In genomic region chr18:61833387-61833786, GRCh38 we compare ENCODE assay signal across 12 cellular contexts. TPM values are rescaled to one million over a fixed set of nuclear protein-coding genes. Genes with fewer than 3 reads are reported as not detected.
DNase-seq lines count a peak whose midpoint lies in the region; ATAC-seq, FAIRE-seq and TF ChIP-seq lines count a peak whose summit lies in the region.
"Had no signal": no experiment of that assay in that cellular context is flagged by ENCODE, and none has a peak within 500 bp of the region (broad histone marks: within the 10 kb centered on the region; RNA-seq: fewer than 3 reads in every experiment).

No MANE protein-coding gene starts in this region.

- H3K9ac ChIP-seq in KMS-11 = no peak overlapping the region

- no peak overlapping the region for H3K27ac ChIP-seq in KMS-11

- FAIRE-seq in H54 (lab: Jason Lieb, UNC) = no peak
- FAIRE-seq: K562 had no signal

- H3K36me3 ChIP-seq in KMS-11 (ENCODE audit: insufficient read depth) = no peaks in the 10 kb centered on the region

- H3K4me1 ChIP-seq in KMS-11 (ENCODE audit: low read depth, poor library complexity, severe bottlenecking) = peaks cover 10% of the 10 kb centered on the region

- peaks cover 18% of the 10 kb centered on the region for H3K4me1 Mint-ChIP-seq in activated T-helper 17 cell treated with anti-CD3 and anti-CD28 coated beads, Interleukin-2, amount 50 U/mL, for 72 hours
- H3K4me1 Mint-ChIP-seq: H9 had no signal

- DNase-seq in DMS53 treated with DMSO at 0.1 percent for 48 hours (lab: John Stamatoyannopoulos, UW; ENCODE audit: unreplicated experiment) = peak; percentile 27
- DNase-seq in lung microvascular endothelial cell (ENCODE audit: low read depth in 2 of 2) = peak; percentile 92 to 95
- no peak for DNase-seq in activated CD8-positive, alpha-beta memory T cell treated with anti-CD3 and anti-CD28 coated beads for 24 hours
- DNase-seq in C1 segment of cervical spinal cord (lab: John Stamatoyannopoulos, UW) = no peak
- no peak for DNase-seq in H54 (ENCODE audit: insufficient read length, low spot score)
- DNase-seq in NCI-H2196 treated with DMSO at 0.1 percent for 48 hours (lab: John Stamatoyannopoulos, UW; ENCODE audit: unreplicated experiment) = no peak
- DNase-seq: H9, occipital lobe, T-helper 2 cell had no signal

- ATAC-seq in activated T-helper 17 cell treated with anti-CD3 and anti-CD28 coated beads, Interleukin-2, amount 50 U/mL, for 72 hours (replicated peaks) = no peak
- ATAC-seq: K562 had no signal

- H4K20me1 ChIP-seq in KMS-11 (ENCODE audit: insufficient read depth) = no peaks in the 10 kb centered on the region

- no peak overlapping the region for H2AFZ ChIP-seq in KMS-11 (ENCODE audit: low read depth)

- peak overlapping the region; percentile 28 for H3K4me3 Mint-ChIP-seq in activated T-helper 17 cell treated with anti-CD3 and anti-CD28 coated beads, Interleukin-2, amount 50 U/mL, for 72 hours
- H3K4me3 Mint-ChIP-seq: H9 had no signal

- H3K79me2 ChIP-seq in KMS-11 (ENCODE audit: insufficient read depth, low read depth) = no peaks in the 10 kb centered on the region

- no peak overlapping the region for H3K27ac Mint-ChIP-seq in activated T-helper 17 cell treated with anti-CD3 and anti-CD28 coated beads, Interleukin-2, amount 50 U/mL, for 72 hours
- H3K27ac Mint-ChIP-seq: H9 had no signal

- H3K4me2 ChIP-seq in KMS-11 = peak overlapping the region; percentile 0; the same call in 1 of the 2 replicates

- TF ChIP-seq POLR2A in H54 (IDR thresholded peaks at IDR 0.05; ENCODE audit: low read depth, low read length) = no peak

- H3K27me3 ChIP-seq in KMS-11 (ENCODE audit: insufficient read depth, low read depth) = no peaks in the 10 kb centered on the region

- TF ChIP-seq CTCF in KMS-11 (conservative IDR thresholded peaks at IDR 0.05; ENCODE audit: low read depth, low read length) = no peak

- no peaks in the 10 kb centered on the region for H3K36me3 Mint-ChIP-seq in activated T-helper 17 cell treated with anti-CD3 and anti-CD28 coated beads, Interleukin-2, amount 50 U/mL, for 72 hours (ENCODE audit: low read depth)

- H3K4me3 ChIP-seq in KMS-11 (IDR thresholded peaks at IDR 0.05; ENCODE audit: insufficient read depth, low read depth, low read length) = no peak overlapping the region
- H3K4me3 ChIP-seq: K562 had no signal

- no peaks in the 10 kb centered on the region for H3K9me3 Mint-ChIP-seq in activated T-helper 17 cell treated with anti-CD3 and anti-CD28 coated beads, Interleukin-2, amount 50 U/mL, for 72 hours

- H3K27me3 Mint-ChIP-seq in activated T-helper 17 cell treated with anti-CD3 and anti-CD28 coated beads, Interleukin-2, amount 50 U/mL, for 72 hours = no peaks in the 10 kb centered on the region

RNA-seq across cellular contexts. Expression of gene RNF152, which starts 59.4 kb away (rescaled TPM):
- total RNA-seq in activated T-helper 17 cell treated with anti-CD3 and anti-CD28 coated beads, Interleukin-2, amount 50 U/mL, for 72 hours = under 1 TPM in 1 of 2 donors, not detected in 1; 0.11 TPM
- 71.7 and 180 TPM in 2 replicates for total RNA-seq in lung microvascular endothelial cell

Comparison
In these comparisons a context has a peak if more than half of its experiments do, and no peak if none do; other contexts are left out.
1. DNase-seq: peak in DMS53 treated with DMSO at 0.1 percent for 48 hours (single experiment) and lung microvascular endothelial cell (2 of 2); none in activated CD8-positive, alpha-beta memory T cell treated with anti-CD3 and anti-CD28 coated beads for 24 hours (single experiment), C1 segment of cervical spinal cord (0 of 14), H54 (single experiment) and NCI-H2196 treated with DMSO at 0.1 percent for 48 hours (single experiment).
2. RNA of gene RNF152, which starts 59.4 kb away (total RNA-seq): 71.7 to 180 TPM in lung microvascular endothelial cell; 0.11 TPM in activated T-helper 17 cell treated with anti-CD3 and anti-CD28 coated beads, Interleukin-2, amount 50 U/mL, for 72 hours; every median in the first group is over 10 times any median in the second.